Comparison of ENCODE assay signal across 18 cellular contexts in genomic region chr6:45838996-45839395, GRCh38.
DNase-seq lines count a peak whose midpoint lies in the region; ATAC-seq and TF ChIP-seq lines count a peak whose summit lies in the region.
"Had no signal": no experiment of that assay in that cellular context is flagged by ENCODE, and none has a peak within 500 bp of the region (broad histone marks: within the 10 kb centered on the region; RNA-seq: fewer than 3 reads in every experiment).

No MANE protein-coding gene starts in this region.

- H3K4me2 ChIP-seq in smooth muscle cell, result no peak overlapping the region
- H3K4me2 ChIP-seq: BLaER1 had no signal

- no peaks in the 10 kb centered on the region for H3K79me2 ChIP-seq in smooth muscle cell (ENCODE audit: low read depth)

- H3K27me3 ChIP-seq in smooth muscle cell (ENCODE audit: low read depth), result no peaks in the 10 kb centered on the region
- H3K27me3 ChIP-seq: BLaER1 had no signal

- H3F3A ChIP-seq in smooth muscle cell (ENCODE audit: low read depth), result no peaks in the 10 kb centered on the region

- no peaks in the 10 kb centered on the region for H3K9me3 ChIP-seq in smooth muscle cell (replicated peaks; ENCODE audit: low read depth)
- H3K9me3 ChIP-seq: BLaER1, Caco-2, HAP-1 had no signal

- no peak overlapping the region for H2AFZ ChIP-seq in smooth muscle cell (ENCODE audit: low read depth)

- ATAC-seq in activated T-cell treated with anti-CD3 and anti-CD28 coated beads, Interleukin-2, amount 50 U/mL, for 72 hours (replicated peaks in 1 of 2), result no peak
- ATAC-seq in activated T-cell treated with anti-CD3 and anti-CD28 coated beads, Interleukin-2, amount 50 U/mL, for 4 hours, result no peak
- ATAC-seq in activated T-helper 17 cell treated with anti-CD3 and anti-CD28 coated beads, Interleukin-2, amount 50 U/mL, for 72 hours (replicated peaks), result no peak
- ATAC-seq: HepG2 had no signal

- H3K4me1 ChIP-seq in smooth muscle cell (ENCODE audit: low read depth), result no peaks in the 10 kb centered on the region
- H3K4me1 ChIP-seq: HAP-1 had no signal

- no peaks in the 10 kb centered on the region for H3K36me3 ChIP-seq in smooth muscle cell (ENCODE audit: low read depth)
- H3K36me3 ChIP-seq: BLaER1, HAP-1 had no signal

- H3K27ac Mint-ChIP-seq in activated T-cell treated with anti-CD3 and anti-CD28 coated beads, Interleukin-2, amount 50 U/mL, for 72 hours, result peak overlapping the region; percentile 70
- peak overlapping the region; percentile 72 for H3K27ac Mint-ChIP-seq in activated T-helper 17 cell treated with anti-CD3 and anti-CD28 coated beads, Interleukin-2, amount 50 U/mL, for 72 hours
- H3K27ac Mint-ChIP-seq: HFFc6 had no signal

- H3K36me3 Mint-ChIP-seq in activated T-cell treated with anti-CD3 and anti-CD28 coated beads, Interleukin-2, amount 50 U/mL, for 72 hours (ENCODE audit: insufficient read depth in 2 of 2), result no peaks in the 10 kb centered on the region
- no peaks in the 10 kb centered on the region for H3K36me3 Mint-ChIP-seq in activated T-cell treated with anti-CD3 and anti-CD28 coated beads, Interleukin-2, amount 50 U/mL, for 4 hours (ENCODE audit: insufficient read depth)
- no peaks in the 10 kb centered on the region for H3K36me3 Mint-ChIP-seq in activated T-helper 17 cell treated with anti-CD3 and anti-CD28 coated beads, Interleukin-2, amount 50 U/mL, for 72 hours (ENCODE audit: low read depth)
- H3K36me3 Mint-ChIP-seq: CD8-positive, alpha-beta memory T cell had no signal

- H3K9me3 Mint-ChIP-seq in activated T-cell treated with anti-CD3 and anti-CD28 coated beads, Interleukin-2, amount 50 U/mL, for 72 hours, result no peaks in the 10 kb centered on the region
- no peaks in the 10 kb centered on the region for H3K9me3 Mint-ChIP-seq in activated T-cell treated with anti-CD3 and anti-CD28 coated beads, Interleukin-2, amount 50 U/mL, for 4 hours
- H3K9me3 Mint-ChIP-seq in activated T-helper 17 cell treated with anti-CD3 and anti-CD28 coated beads, Interleukin-2, amount 50 U/mL, for 72 hours, result no peaks in the 10 kb centered on the region
- H3K9me3 Mint-ChIP-seq: CD8-positive, alpha-beta memory T cell; HFFc6 had no signal

- peaks cover 47% of the 10 kb centered on the region for H3K4me1 Mint-ChIP-seq in activated T-cell treated with anti-CD3 and anti-CD28 coated beads, Interleukin-2, amount 50 U/mL, for 72 hours (ENCODE audit: low read depth)
- peaks cover 26% of the 10 kb centered on the region for H3K4me1 Mint-ChIP-seq in activated T-cell treated with anti-CD3 and anti-CD28 coated beads, Interleukin-2, amount 50 U/mL, for 4 hours (ENCODE audit: low read depth)
- H3K4me1 Mint-ChIP-seq in activated T-helper 17 cell treated with anti-CD3 and anti-CD28 coated beads, Interleukin-2, amount 50 U/mL, for 72 hours, result peaks cover 36% of the 10 kb centered on the region

- no peak overlapping the region for H3K4me3 Mint-ChIP-seq in activated T-cell treated with anti-CD3 and anti-CD28 coated beads, Interleukin-2, amount 50 U/mL, for 72 hours
- H3K4me3 Mint-ChIP-seq in activated T-cell treated with anti-CD3 and anti-CD28 coated beads, Interleukin-2, amount 50 U/mL, for 4 hours, result no peak overlapping the region
- no peak overlapping the region for H3K4me3 Mint-ChIP-seq in activated T-helper 17 cell treated with anti-CD3 and anti-CD28 coated beads, Interleukin-2, amount 50 U/mL, for 72 hours
- H3K4me3 Mint-ChIP-seq: CD8-positive, alpha-beta memory T cell; HFFc6 had no signal

- TF ChIP-seq CTCF in smooth muscle cell (IDR thresholded peaks at IDR 0.05; ENCODE audit: borderline replicate concordance, insufficient read depth, poor library complexity, severe bottlenecking), result no peak

- 84% methylated on average over 2 of the region's 2 CpGs for WGBS in smooth muscle cell (ENCODE audit: low lambda C conversion rate)

- H3K4me3 ChIP-seq in smooth muscle cell, result no peak overlapping the region
- H3K4me3 ChIP-seq: BLaER1, HAP-1 had no signal

- no peak overlapping the region for H3K27ac ChIP-seq in smooth muscle cell (ENCODE audit: low read depth)
- H3K27ac ChIP-seq: BLaER1 had no signal

- DNase-seq in activated T-cell treated with anti-CD3 and anti-CD28 coated beads, Interleukin-2, amount 50 U/mL, for 72 hours, result no peak
- no peak for DNase-seq in activated T-cell treated with anti-CD3 and anti-CD28 coated beads, Interleukin-2, amount 50 U/mL, for 4 hours
- DNase-seq in NAMALWA (ENCODE audit: low spot score) (peak; percentile 8), smooth muscle cell (lab: John Stamatoyannopoulos, UW; ENCODE audit: unreplicated experiment) (no peak), activated gamma-delta T cell (lab: John Stamatoyannopoulos, UW) (no peak), DMS53 treated with DMSO at 0.1 percent for 48 hours (lab: John Stamatoyannopoulos, UW; ENCODE audit: unreplicated experiment) (no peak)
- DNase-seq: 8988T; AML-193; Caco-2; CD8-positive, alpha-beta memory T cell; DMS79; EL; GOT3; HFFc6 had no signal

- no peak overlapping the region for H3K9ac ChIP-seq in smooth muscle cell (ENCODE audit: low read depth)
- H3K9ac ChIP-seq: BLaER1 had no signal

- H3K27me3 Mint-ChIP-seq in activated T-cell treated with anti-CD3 and anti-CD28 coated beads, Interleukin-2, amount 50 U/mL, for 72 hours (ENCODE audit: low read depth), result no peaks in the 10 kb centered on the region
- no peaks in the 10 kb centered on the region for H3K27me3 Mint-ChIP-seq in activated T-cell treated with anti-CD3 and anti-CD28 coated beads, Interleukin-2, amount 50 U/mL, for 4 hours (ENCODE audit: low read depth)
- no peaks in the 10 kb centered on the region for H3K27me3 Mint-ChIP-seq in activated T-helper 17 cell treated with anti-CD3 and anti-CD28 coated beads, Interleukin-2, amount 50 U/mL, for 72 hours

- no peaks in the 10 kb centered on the region for H4K20me1 ChIP-seq in smooth muscle cell (ENCODE audit: low read depth)
- H4K20me1 ChIP-seq: BLaER1 had no signal
